25 cellular contexts compared by ENCODE assay signal in genomic region chr5:33762859-33763258, GRCh38.
"Had no signal": no experiment of that assay in that cellular context is flagged by ENCODE, and none has a peak within 500 bp of the region (broad histone marks: within the 10 kb centered on the region; RNA-seq: fewer than 3 reads in every experiment).

No MANE protein-coding gene starts in this region.

- ATAC-seq: esophagus mucosa; left lung; naive thymus-derived CD8-positive, alpha-beta T cell had no signal

- H3K4me3 ChIP-seq: ascending aorta, left lung, lung, sigmoid colon, smooth muscle cell, testis, uterus had no signal

- H3K4me2 ChIP-seq: smooth muscle cell had no signal

- H3K27me3 ChIP-seq: ascending aorta, left lung, sigmoid colon, testis, uterus had no signal

- DNase-seq: activated CD4-positive, alpha-beta memory T cell treated with anti-CD3 and anti-CD28 coated beads for 36 hours; activated CD4-positive, alpha-beta T cell treated with anti-CD3 and anti-CD28 coated beads for 48 hours; activated CD4-positive, CD25-positive, alpha-beta regulatory T cell; activated gamma-delta T cell; activated naive CD4-positive, alpha-beta T cell treated with anti-CD3 and anti-CD28 coated beads, Interleukin-2, amount 50 U/mL, for 16 hours; effector memory CD4-positive, alpha-beta T cell; hippocampal formation; kidney glomerular epithelial cell; naive thymus-derived CD8-positive, alpha-beta T cell; retina; sigmoid colon; stimulated activated CD4-positive, alpha-beta T cell treated with anti-CD3 and anti-CD28 coated beads, Interleukin-15, amount 100 ng/mL, for 24 hours; stimulated activated CD4-positive, alpha-beta T cell treated with anti-CD3 and anti-CD28 coated beads, Interleukin-2, amount 100 ng/mL, for 48 hours; stimulated activated CD8-positive, alpha-beta memory T cell treated with anti-CD3 and anti-CD28 coated beads, Interleukin-4, amount 100 ng/mL, for 48 hours; stimulated activated naive CD4-positive, alpha-beta T cell; testis; trophoblast cell; uterus had no signal

- H3K36me3 ChIP-seq: ascending aorta, left lung, sigmoid colon, uterus had no signal

- H3K4me1 ChIP-seq: left lung, testis, uterus had no signal

- H3K27ac ChIP-seq: ascending aorta, left lung, sigmoid colon, testis, uterus had no signal

- FAIRE-seq: colon, frontal cortex had no signal

- H3K9me3 ChIP-seq: ascending aorta, left lung, sigmoid colon, testis, uterus had no signal
